8 cellular contexts compared by ENCODE assay signal in genomic region chr10:97771055-97771811, GRCh38. TPM values are rescaled to one million over a fixed set of nuclear protein-coding genes. Genes with fewer than 3 reads are reported as not detected.
DNase-seq lines count a peak whose midpoint lies in the region; ATAC-seq, FAIRE-seq and TF ChIP-seq lines count a peak whose summit lies in the region.

No MANE protein-coding gene starts in this region.

- dilution Hi-C loops in keratinocyte (cut with MboI; ENCODE audit: extremely low pct_ligation_motif_present, low sequenced_read_pairs), result loop anchor here (25.0 kb wide), 1 partner anchor 91 kb away; no protein-coding TSS in a partner anchor

- peak overlapping the region; percentile 56 for H3K4me2 ChIP-seq in keratinocyte (ENCODE audit: control insufficient read depth, extremely low read depth, insufficient read depth, low read depth, low read length)

- H4K20me1 ChIP-seq in keratinocyte (ENCODE audit: control insufficient read depth, extremely low read depth, insufficient read depth, low read length), result no peaks in the 10 kb centered on the region

- H3K9me3 ChIP-seq in keratinocyte (ENCODE audit: control insufficient read depth, low read depth, low read length), result no peaks in the 10 kb centered on the region

- H3K27me3 ChIP-seq in keratinocyte (ENCODE audit: control insufficient read depth, extremely low read depth, insufficient read depth, low read length), result peaks cover 40% of the 10 kb centered on the region

- ATAC-seq in HG03520 (IDR thresholded peaks at IDR 0.05; ENCODE audit: unreplicated experiment) (no peak), HG02571 (IDR thresholded peaks at IDR 0.05; ENCODE audit: unreplicated experiment) (no peak)

- DNase-seq in AG08395 (ENCODE audit: low spot score) (peak; percentile 26), GM12891 (ENCODE audit: insufficient read length, low spot score) (peak; percentile 54), astrocyte of the cerebellum (ENCODE audit: low read depth) (no peak), keratinocyte (ENCODE audit: low read depth, low spot score) (no peak), NCI-H2081 (lab: John Stamatoyannopoulos, UW) (no peak), hippocampal formation (lab: John Stamatoyannopoulos, UW) (no peak)

- H3K27ac ChIP-seq in keratinocyte (ENCODE audit: control insufficient read depth, insufficient read depth, low read length), result no peak overlapping the region

- no peaks in the 10 kb centered on the region for H3K79me2 ChIP-seq in keratinocyte (ENCODE audit: control insufficient read depth, insufficient read depth, low read length)

- no peak for TF ChIP-seq POLR2A in GM12891 (IDR thresholded peaks at IDR 0.05; ENCODE audit: low read depth, low read length)

- FAIRE-seq in GM12891 (lab: Jason Lieb, UNC), result no peak
- FAIRE-seq in keratinocyte (lab: Jason Lieb, UNC), result no peak

- H2AFZ ChIP-seq in keratinocyte (ENCODE audit: control insufficient read depth, low read length), result peak overlapping the region; percentile 16

- H3K9ac ChIP-seq in keratinocyte (ENCODE audit: control insufficient read depth, extremely low read depth, insufficient read depth, low read length), result no peak overlapping the region

- TF ChIP-seq CTCF in astrocyte of the cerebellum (IDR thresholded peaks at IDR 0.05; ENCODE audit: low read depth, low read length, missing control alignments) (no peak), keratinocyte (optimal IDR thresholded peaks at IDR 0.05 in 1 of 3, IDR thresholded peaks at IDR 0.05 in 1 of 3, conservative IDR thresholded peaks at IDR 0.05 in 1 of 3; ENCODE audit: extremely low read depth in 1 of 3, insufficient read depth in 2 of 3, low read length in 3 of 3) (no peak)

- peak overlapping the region; percentile 12 for H3K4me3 ChIP-seq in astrocyte of the cerebellum (ENCODE audit: low read depth, low read length)
- peak overlapping the region in 1 of 3 experiments; percentile 47 for H3K4me3 ChIP-seq in keratinocyte (ENCODE audit: control insufficient read depth in 2 of 3, extremely low read depth in 1 of 3, insufficient read depth in 2 of 3, low read depth in 1 of 3, low read length in 3 of 3)

- in situ Hi-C loops in astrocyte of the cerebellum (cut with HindIII; ENCODE audit: low sequenced_read_pairs), result no loop called here

- H3K36me3 ChIP-seq in keratinocyte (ENCODE audit: control insufficient read depth in 2 of 2, extremely low read depth in 1 of 2, insufficient read depth in 2 of 2, low read length in 2 of 2), result peaks cover 0 to 2% of the 10 kb centered on the region in 2 experiments

- no peaks in the 10 kb centered on the region for H3K9me1 ChIP-seq in keratinocyte (ENCODE audit: control insufficient read depth, extremely low read depth, insufficient read depth, low read length)

- H3K4me1 ChIP-seq in keratinocyte (ENCODE audit: control insufficient read depth, extremely low read depth, insufficient read depth, low read length), result peaks cover 3% of the 10 kb centered on the region

TF ChIP-seq in GM12891, 5 proteins besides CTCF, POLR2A, EP300 and RAD21:
- TF ChIP-seq SPI1 (IDR thresholded peaks at IDR 0.05; ENCODE audit: low read depth, low read length) (no peak), TAF1 (IDR thresholded peaks at IDR 0.05; ENCODE audit: low read depth, low read length) (no peak), POU2F2 (IDR thresholded peaks at IDR 0.05; ENCODE audit: low read depth, low read length) (no peak), POLR2AphosphoS5 (IDR thresholded peaks at IDR 0.05; ENCODE audit: low read depth, low read length) (no peak), PAX5 (IDR thresholded peaks at IDR 0.05; ENCODE audit: insufficient read depth, low read length, severe bottlenecking) (no peak)

RNA-seq across cellular contexts. Expression of gene SFRP5, which starts 0.6 kb away (rescaled TPM):
- polyA plus RNA-seq in GM12891 (2012; ENCODE audit: low read depth, missing spikeins), result not detected
- not detected in 3 replicates for polyA plus RNA-seq in keratinocyte
- polyA plus RNA-seq in keratinocyte (2011; ENCODE audit: low read depth), result not detected
- polyA plus RNA-seq in keratinocyte (2011; cell fraction: cytosol; rRNA removed), result not detected in 2 replicates
- polyA plus RNA-seq in keratinocyte (2011; cell fraction: nucleus; rRNA removed), result not detected in 2 replicates
- polyA plus RNA-seq in keratinocyte (2012; ENCODE audit: low replicate concordance), result 0.11 TPM in 1 of 2 replicates, not detected in the other
- not detected in 3 replicates for polyA minus RNA-seq in keratinocyte
- polyA minus RNA-seq in keratinocyte (2011; cell fraction: cytosol; rRNA and poly(A)+ RNA removed), result not detected
- not detected in 2 replicates for polyA minus RNA-seq in keratinocyte (2011; cell fraction: nucleus; rRNA and poly(A)+ RNA removed)

RNA-seq across cellular contexts. Expression of gene ZFYVE27, which starts 34.3 kb away (rescaled TPM):
- polyA plus RNA-seq in GM12891 (2012; ENCODE audit: low read depth, missing spikeins), result 14.6 TPM
- polyA plus RNA-seq in keratinocyte, result 14.2 to 23.2 TPM (median 14.3 TPM) in 3 replicates
- polyA plus RNA-seq in keratinocyte (2011; ENCODE audit: low read depth), result 10.1 TPM
- polyA plus RNA-seq in keratinocyte (2011; cell fraction: cytosol; rRNA removed), result 5.8 and 6.5 TPM in 2 replicates
- polyA plus RNA-seq in keratinocyte (2011; cell fraction: nucleus; rRNA removed), result 66.2 and 75.9 TPM in 2 replicates
- polyA plus RNA-seq in keratinocyte (2012; ENCODE audit: low replicate concordance), result 10.9 and 15.3 TPM in 2 replicates
- 12.6 to 19.6 TPM (median 18.3 TPM) in 3 replicates for polyA minus RNA-seq in keratinocyte
- polyA minus RNA-seq in keratinocyte (2011; cell fraction: cytosol; rRNA and poly(A)+ RNA removed), result 10.9 TPM
- polyA minus RNA-seq in keratinocyte (2011; cell fraction: nucleus; rRNA and poly(A)+ RNA removed), result 28.7 and 34.0 TPM in 2 replicates

RNA-seq across cellular contexts. Expression of gene MARVELD1, which starts 57.7 kb away (rescaled TPM):
- polyA plus RNA-seq in GM12891 (2012; ENCODE audit: low read depth, missing spikeins), result 1.5 TPM
- polyA plus RNA-seq in keratinocyte, result 24.0 to 85.1 TPM (median 39.7 TPM) in 3 replicates
- 3.6 TPM for polyA plus RNA-seq in keratinocyte (2011; ENCODE audit: low read depth)
- polyA plus RNA-seq in keratinocyte (2011; cell fraction: cytosol; rRNA removed), result 54.3 and 80.9 TPM in 2 replicates
- polyA plus RNA-seq in keratinocyte (2011; cell fraction: nucleus; rRNA removed), result 88.1 and 97.3 TPM in 2 replicates
- polyA plus RNA-seq in keratinocyte (2012; ENCODE audit: low replicate concordance), result 16.9 and 47.1 TPM in 2 replicates
- 26.4 to 53.8 TPM (median 34.8 TPM) in 3 replicates for polyA minus RNA-seq in keratinocyte
- 62.7 TPM for polyA minus RNA-seq in keratinocyte (2011; cell fraction: cytosol; rRNA and poly(A)+ RNA removed)
- 26.9 and 36.7 TPM in 2 replicates for polyA minus RNA-seq in keratinocyte (2011; cell fraction: nucleus; rRNA and poly(A)+ RNA removed)

Comparison
In these comparisons a context has a peak if more than half of its experiments do, and no peak if none do; other contexts are left out.
1. DNase-seq: peak in AG08395 (single experiment) and GM12891 (single experiment); none in astrocyte of the cerebellum (single experiment), keratinocyte (single experiment), NCI-H2081 (0 of 2) and hippocampal formation (0 of 2).